ENCODE assay signal across 9 cellular contexts in the genomic region with DNA sequence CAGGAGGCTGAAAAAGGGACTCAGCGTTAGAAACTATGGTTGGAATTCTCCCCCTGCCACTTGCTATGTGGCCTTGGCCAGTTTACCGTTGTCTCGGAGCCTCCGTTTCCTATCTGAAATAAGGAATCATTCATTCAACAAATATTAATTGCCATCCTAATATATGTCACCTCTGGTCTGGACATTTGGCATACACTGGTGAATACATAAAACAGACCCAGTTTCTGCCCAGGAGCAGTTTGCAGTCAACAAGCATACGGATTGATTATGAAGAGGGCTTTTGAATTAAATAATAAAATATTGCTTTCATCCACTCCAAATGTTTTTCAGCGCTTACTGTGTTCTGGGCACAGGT. TPM values are rescaled to one million over a fixed set of nuclear protein-coding genes. Genes with fewer than 3 reads are reported as not detected.
A peak's percentile ranks its signal among the peaks of the same experiment; 100 is the strongest.
DNase-seq lines count a peak whose midpoint lies in the region; ATAC-seq, FAIRE-seq and TF ChIP-seq lines count a peak whose summit lies in the region.
"Had no signal": no experiment of that assay in that cellular context is flagged by ENCODE, and none has a peak within 500 bp of the region (broad histone marks: within the 10 kb centered on the region; RNA-seq: fewer than 3 reads in every experiment).

No MANE protein-coding gene starts in this region.

- peak in 1 of 2 donors; percentile 3 for TF ChIP-seq RAD21 in liver (IDR thresholded peaks at IDR 0.05)

- H3K4me3 Mint-ChIP-seq in activated T-cell treated with anti-CD3 and anti-CD28 coated beads, Interleukin-2, amount 50 U/mL, for 4 hours: peak overlapping the region; percentile 86

- no peak for FAIRE-seq in frontal cortex (lab: Jason Lieb, UNC)

- no peaks in the 10 kb centered on the region for H3K36me3 ChIP-seq in adipocyte (ENCODE audit: control insufficient read depth, insufficient read depth, low read length, severe bottlenecking)
- H3K36me3 ChIP-seq in liver (ENCODE audit: control insufficient read depth in 4 of 4, insufficient read depth in 3 of 4, low read depth in 1 of 4, low read length in 3 of 4): no peaks in the 10 kb centered on the region
- H3K36me3 ChIP-seq in thoracic aorta: no peaks in the 10 kb centered on the region

- H3K4me3 ChIP-seq in adipocyte (ENCODE audit: low read length) (peak overlapping the region; percentile 82), liver (ENCODE audit: low read depth in 1 of 3, low read length in 3 of 3) (peak overlapping the region; percentile 49 to 59 (median 52)), thoracic aorta (peak overlapping the region; percentile 88)

- ATAC-seq in activated T-cell treated with anti-CD3 and anti-CD28 coated beads, Interleukin-2, amount 50 U/mL, for 4 hours: no peak
- ATAC-seq in thoracic aorta (ENCODE audit: insufficient number of reproducible peaks, low FRiP score, low read depth): no peak

- H3K4me1 ChIP-seq in adipocyte (ENCODE audit: control insufficient read depth, insufficient read depth, low read length) (peaks cover 11% of the 10 kb centered on the region), liver (ENCODE audit: control insufficient read depth in 4 of 4, insufficient read depth in 4 of 4, low read length in 3 of 4) (peaks cover 0 to 26% (median 11%) of the 10 kb centered on the region in 4 donors), thoracic aorta (ENCODE audit: control insufficient read depth in 1 of 2, low read depth in 2 of 2) (peaks cover 3 to 18% of the 10 kb centered on the region in 2 donors)

- 22% methylated on average over 6 of the region's 6 CpGs for WGBS in liver

- no peaks in the 10 kb centered on the region for H3K9me3 Mint-ChIP-seq in activated T-cell treated with anti-CD3 and anti-CD28 coated beads, Interleukin-2, amount 50 U/mL, for 4 hours

- H3K27me3 ChIP-seq in adipocyte (replicated peaks; ENCODE audit: control insufficient read depth, insufficient read depth, low read length): peaks cover 18% of the 10 kb centered on the region
- H3K27me3 ChIP-seq in liver (ENCODE audit: control insufficient read depth in 4 of 4, insufficient read depth in 4 of 4, low read length in 3 of 4): peaks cover 0 to 4% (median 1%) of the 10 kb centered on the region in 4 donors
- H3K27me3 ChIP-seq in thoracic aorta (replicated peaks; ENCODE audit: insufficient read depth): no peaks in the 10 kb centered on the region

- no peaks in the 10 kb centered on the region for H3K36me3 Mint-ChIP-seq in activated T-cell treated with anti-CD3 and anti-CD28 coated beads, Interleukin-2, amount 50 U/mL, for 4 hours (ENCODE audit: insufficient read depth)

- no peaks in the 10 kb centered on the region for H3K9me3 ChIP-seq in adipocyte (ENCODE audit: control insufficient read depth, low read length)
- H3K9me3 ChIP-seq in liver (ENCODE audit: control insufficient read depth in 4 of 4, low read length in 3 of 4): no peaks in the 10 kb centered on the region
- H3K9me3 ChIP-seq in thoracic aorta: no peaks in the 10 kb centered on the region

- no peak for TF ChIP-seq CTCF in liver (IDR thresholded peaks at IDR 0.05; ENCODE audit: low read depth, low read length, missing input control)
- TF ChIP-seq CTCF in thoracic aorta (IDR thresholded peaks at IDR 0.05): no peak

- peaks cover 53% of the 10 kb centered on the region for H3K27me3 Mint-ChIP-seq in activated T-cell treated with anti-CD3 and anti-CD28 coated beads, Interleukin-2, amount 50 U/mL, for 4 hours (ENCODE audit: low read depth)

- H3K4me1 Mint-ChIP-seq in activated T-cell treated with anti-CD3 and anti-CD28 coated beads, Interleukin-2, amount 50 U/mL, for 4 hours (ENCODE audit: low read depth): peaks cover 22% of the 10 kb centered on the region

- DNase-seq in activated T-cell treated with anti-CD3 and anti-CD28 coated beads, Interleukin-2, amount 50 U/mL, for 4 hours: no peak
- DNase-seq in activated T-cell treated with anti-CD3 and anti-CD28 coated beads for 4 hours: no peak
- no peak for DNase-seq in adipocyte (ENCODE audit: low read depth)
- no peak for DNase-seq in thoracic aorta (ENCODE audit: low spot score)
- DNase-seq in T-helper 9 cell: no peak
- DNase-seq in frontal cortex (ENCODE audit: low spot score in 2 of 2): no peak
- DNase-seq in amygdala (lab: John Stamatoyannopoulos, UW): no peak

- H3K27ac ChIP-seq in liver (ENCODE audit: low read depth in 1 of 2, low read length in 2 of 2) (peak overlapping the region; percentile 82 to 95), thoracic aorta (peak overlapping the region in 1 of 2 donors; percentile 5)

- H3K9ac ChIP-seq in adipocyte (ENCODE audit: low read length) (peak overlapping the region; percentile 69), liver (ENCODE audit: low read depth in 1 of 2, low read length in 2 of 2) (peak overlapping the region; percentile 14 to 86)

TF ChIP-seq in liver, 16 proteins besides CTCF, POLR2A, EP300 and RAD21:
- TF ChIP-seq, protein P1, sequence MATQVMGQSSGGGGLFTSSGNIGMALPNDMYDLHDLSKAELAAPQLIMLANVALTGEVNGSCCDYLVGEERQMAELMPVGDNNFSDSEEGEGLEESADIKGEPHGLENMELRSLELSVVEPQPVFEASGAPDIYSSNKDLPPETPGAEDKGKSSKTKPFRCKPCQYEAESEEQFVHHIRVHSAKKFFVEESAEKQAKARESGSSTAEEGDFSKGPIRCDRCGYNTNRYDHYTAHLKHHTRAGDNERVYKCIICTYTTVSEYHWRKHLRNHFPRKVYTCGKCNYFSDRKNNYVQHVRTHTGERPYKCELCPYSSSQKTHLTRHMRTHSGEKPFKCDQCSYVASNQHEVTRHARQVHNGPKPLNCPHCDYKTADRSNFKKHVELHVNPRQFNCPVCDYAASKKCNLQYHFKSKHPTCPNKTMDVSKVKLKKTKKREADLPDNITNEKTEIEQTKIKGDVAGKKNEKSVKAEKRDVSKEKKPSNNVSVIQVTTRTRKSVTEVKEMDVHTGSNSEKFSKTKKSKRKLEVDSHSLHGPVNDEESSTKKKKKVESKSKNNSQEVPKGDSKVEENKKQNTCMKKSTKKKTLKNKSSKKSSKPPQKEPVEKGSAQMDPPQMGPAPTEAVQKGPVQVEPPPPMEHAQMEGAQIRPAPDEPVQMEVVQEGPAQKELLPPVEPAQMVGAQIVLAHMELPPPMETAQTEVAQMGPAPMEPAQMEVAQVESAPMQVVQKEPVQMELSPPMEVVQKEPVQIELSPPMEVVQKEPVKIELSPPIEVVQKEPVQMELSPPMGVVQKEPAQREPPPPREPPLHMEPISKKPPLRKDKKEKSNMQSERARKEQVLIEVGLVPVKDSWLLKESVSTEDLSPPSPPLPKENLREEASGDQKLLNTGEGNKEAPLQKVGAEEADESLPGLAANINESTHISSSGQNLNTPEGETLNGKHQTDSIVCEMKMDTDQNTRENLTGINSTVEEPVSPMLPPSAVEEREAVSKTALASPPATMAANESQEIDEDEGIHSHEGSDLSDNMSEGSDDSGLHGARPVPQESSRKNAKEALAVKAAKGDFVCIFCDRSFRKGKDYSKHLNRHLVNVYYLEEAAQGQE (IDR thresholded peaks at IDR 0.05): peak; percentile 24
- TF ChIP-seq FOXA2 (IDR thresholded peaks at IDR 0.05): no peak
- TF ChIP-seq HNF4A (conservative IDR thresholded peaks at IDR 0.05): peak in 1 of 2 donors; percentile 42
TF ChIP-seq in liver: peak in this region for 2.

RNA-seq across cellular contexts. Expression of gene GSX2, which starts 7.6 kb away (rescaled TPM):
- not detected for total RNA-seq in activated T-cell treated with anti-CD3 and anti-CD28 coated beads, Interleukin-2, amount 50 U/mL, for 4 hours
- total RNA-seq in liver (not detected), thoracic aorta (not detected), frontal cortex (3.3 TPM)
- polyA plus RNA-seq in liver: not detected
- total RNA-seq: SK-MEL-5 had no signal

RNA-seq across cellular contexts. Expression of gene CHIC2, which starts 28.0 kb away (rescaled TPM):
- 10 to 100 TPM; 25.6 to 28.8 (median 27.7) TPM for total RNA-seq in activated T-cell treated with anti-CD3 and anti-CD28 coated beads, Interleukin-2, amount 50 U/mL, for 4 hours
- 10 to 100 TPM; 21.7 to 26.2 TPM for total RNA-seq in liver
- 10 to 100 TPM in 1 of 2 donors, 1 to 10 TPM in 1; 9.3 to 15.1 TPM for polyA plus RNA-seq in liver
- 10 to 100 TPM; 52.8 to 75.0 TPM for total RNA-seq in thoracic aorta
- 49.7 TPM for total RNA-seq in frontal cortex
